8 cellular contexts compared by ENCODE assay signal in genomic region chr3:78919021-78919755, GRCh38.
A peak's percentile ranks its signal among the peaks of the same experiment; 100 is the strongest.
DNase-seq lines count a peak whose midpoint lies in the region; ATAC-seq and TF ChIP-seq lines count a peak whose summit lies in the region.

No MANE protein-coding gene starts in this region.

- no peak overlapping the region for H3K4ac ChIP-seq in H9 (ENCODE audit: low read depth, low read length)

- TF ChIP-seq CTCF in Calu3 (IDR thresholded peaks at IDR 0.05; ENCODE audit: unreplicated experiment) (no peak), H9 (conservative IDR thresholded peaks at IDR 0.05) (no peak), kidney epithelial cell (IDR thresholded peaks at IDR 0.05; ENCODE audit: insufficient read depth, low read length, poor library complexity, severe bottlenecking) (no peak), tibial artery (IDR thresholded peaks at IDR 0.05) (no peak), GM23338 (conservative IDR thresholded peaks at IDR 0.05; ENCODE audit: low read depth in 2 of 2) (no peak)

- H3K9me3 Mint-ChIP-seq in Calu3 (ENCODE audit: low read depth, unreplicated experiment) = no peaks in the 10 kb centered on the region
- H3K9me3 Mint-ChIP-seq in H9 = no peaks in the 10 kb centered on the region
- no peaks in the 10 kb centered on the region for H3K9me3 Mint-ChIP-seq in GM23338

- H2AFZ ChIP-seq in H9 (ENCODE audit: low read length) (no peak overlapping the region), GM23338 (no peak overlapping the region)

- H3K18ac ChIP-seq in H9 (ENCODE audit: insufficient read length, low read depth, low read length) = no peak overlapping the region

- peak overlapping the region; percentile 49 for H3K23ac ChIP-seq in H9 (ENCODE audit: insufficient read length, low read depth, low read length)

- no peak for ATAC-seq in GM23338

- intact Hi-C loops in Calu3 (cut with micrococcal nuclease; ENCODE audit: unreplicated experiment) = no loop called here
- intact Hi-C loops in tibial artery (cut with DNase I; ENCODE audit: low total_unique reads) = no loop called here

- no peaks in the 10 kb centered on the region for H3K27me3 ChIP-seq in H9 (ENCODE audit: insufficient read depth, low read length)
- H3K27me3 ChIP-seq in kidney epithelial cell (ENCODE audit: control insufficient read depth, insufficient read depth, low read length) = no peaks in the 10 kb centered on the region
- no peaks in the 10 kb centered on the region for H3K27me3 ChIP-seq in tibial artery
- H3K27me3 ChIP-seq in GM23338 (ENCODE audit: insufficient read depth) = no peaks in the 10 kb centered on the region

- H3K27ac ChIP-seq in H9 (ENCODE audit: insufficient read length, low read depth, low read length) = no peak overlapping the region
- H3K27ac ChIP-seq in tibial artery = no peak overlapping the region
- H3K27ac ChIP-seq in GM23338 (ENCODE audit: low read depth) = no peak overlapping the region

- H4K20me1 ChIP-seq in H9 (ENCODE audit: control insufficient read depth, insufficient read depth, insufficient read length) (no peaks in the 10 kb centered on the region), GM23338 (replicated peaks; ENCODE audit: insufficient read depth) (peaks cover 3% of the 10 kb centered on the region; the same call in 1 of the 2 replicates)

- no peak overlapping the region for H2BK20ac ChIP-seq in H9 (ENCODE audit: low read depth, low read length, poor library complexity, severe bottlenecking)

- H3K27ac Mint-ChIP-seq in Calu3 (ENCODE audit: unreplicated experiment) (peak overlapping the region; percentile 87), H9 (no peak overlapping the region), GM23338 (no peak overlapping the region)

- no peak overlapping the region for H3K4me2 ChIP-seq in H9 (ENCODE audit: insufficient read depth, insufficient read length, low read length)
- no peak overlapping the region for H3K4me2 ChIP-seq in GM23338

- H3K36me3 Mint-ChIP-seq in Calu3 (ENCODE audit: insufficient read depth, unreplicated experiment) (peaks cover 4% of the 10 kb centered on the region), H9 (ENCODE audit: insufficient read depth in 1 of 3, low read depth in 3 of 3) (no peaks in the 10 kb centered on the region; a peak in 1 of 7 replicates), GM23338 (ENCODE audit: low read depth) (no peaks in the 10 kb centered on the region)

- H3K4me1 ChIP-seq in H9 (ENCODE audit: insufficient read depth, low read length) (no peaks in the 10 kb centered on the region), tibial artery (peaks cover 0 to 19% (median 3%) of the 10 kb centered on the region in 4 donors), GM23338 (ENCODE audit: insufficient read depth) (no peaks in the 10 kb centered on the region)

- H3K4me1 Mint-ChIP-seq in Calu3 (ENCODE audit: low read depth, unreplicated experiment) (peaks cover 14% of the 10 kb centered on the region), H9 (no peaks in the 10 kb centered on the region), GM23338 (peaks cover 2% of the 10 kb centered on the region; the same call in 1 of the 3 replicates)

- no peaks in the 10 kb centered on the region for H3K27me3 Mint-ChIP-seq in Calu3 (ENCODE audit: unreplicated experiment)
- H3K27me3 Mint-ChIP-seq in H9 (ENCODE audit: low read depth) = no peaks in the 10 kb centered on the region
- H3K27me3 Mint-ChIP-seq in GM23338 (ENCODE audit: insufficient read depth, low read depth, poor library complexity) = no peaks in the 10 kb centered on the region

- no peaks in the 10 kb centered on the region for H3K9me2 ChIP-seq in GM23338 (ENCODE audit: insufficient read depth)

- no peak overlapping the region for H2BK5ac ChIP-seq in H9 (ENCODE audit: insufficient read length, low read length)

- no peak overlapping the region for H4K91ac ChIP-seq in H9 (ENCODE audit: insufficient read length, low read depth, low read length)

- WGBS in H9 (ENCODE audit: extremely low coverage, insufficient read length, low lambda C conversion rate) = no CpG with 5 or more reads among the region's 5 CpGs

- H3K14ac ChIP-seq in H9 (ENCODE audit: insufficient read depth, low read length) = no peak overlapping the region

- no peak overlapping the region for H4K8ac ChIP-seq in H9 (replicated peaks; ENCODE audit: insufficient read length, low read depth, low read length)

- H3K56ac ChIP-seq in H9 (ENCODE audit: insufficient read length, low read depth, low read length) = no peak overlapping the region

- H3K4me3 Mint-ChIP-seq in Calu3 (ENCODE audit: low read depth, unreplicated experiment) = no peak overlapping the region
- no peak overlapping the region for H3K4me3 Mint-ChIP-seq in H9
- H3K4me3 Mint-ChIP-seq in GM23338 = no peak overlapping the region

- H3T11ph ChIP-seq in H9 (ENCODE audit: low read length) = no peak overlapping the region

- H3K9me3 ChIP-seq in H9 (ENCODE audit: control insufficient read depth, low read depth, low read length) (no peaks in the 10 kb centered on the region), tibial artery (no peaks in the 10 kb centered on the region)

- DNase-seq in Calu3 = peak; percentile 1
- DNase-seq in H9 = no peak
- DNase-seq in RKO (ENCODE audit: low spot score) = peak; percentile 15
- peak; percentile 63 for DNase-seq in kidney epithelial cell (ENCODE audit: low read depth)
- no peak for DNase-seq in tibial artery
- DNase-seq in GM23338 (ENCODE audit: low spot score) = no peak
- DNase-seq in activated gamma-delta T cell treated with Interleukin-2 at 50 U/mL for 16 hours = no peak
- no peak for DNase-seq in NCI-H187 (lab: John Stamatoyannopoulos, UW)

- H3K79me2 ChIP-seq in H9 (ENCODE audit: insufficient read depth, low read length) (0 out of 2 replicates have a peak, but pooled peaks cover 2% of the 10 kb centered on the region), GM23338 (replicated peaks; ENCODE audit: insufficient read depth) (peaks cover 16% of the 10 kb centered on the region)

- H3K23me2 ChIP-seq in H9 (ENCODE audit: insufficient read length, low read depth, low read length, poor library complexity, severe bottlenecking) = no peaks in the 10 kb centered on the region

- CTCF ChIA-PET in Calu3 (lab: Charles Lee) = interaction anchor here (0.5 kb wide), 1 partner anchor 1593 kb away, joined by 3 read pairs; no protein-coding TSS in a partner anchor

- H3K36me3 ChIP-seq in kidney epithelial cell (ENCODE audit: control insufficient read depth, insufficient read depth, low read length) = no peaks in the 10 kb centered on the region
- H3K36me3 ChIP-seq in tibial artery = no peaks in the 10 kb centered on the region
- H3K36me3 ChIP-seq in GM23338 (ENCODE audit: insufficient read depth) = no peaks in the 10 kb centered on the region

- no peaks in the 10 kb centered on the region for H3F3A ChIP-seq in GM23338 (replicated peaks; ENCODE audit: low read depth)

- no peak overlapping the region for H2AK5ac ChIP-seq in H9 (ENCODE audit: insufficient read length, low read length)

- no TSS peak for BruUV-seq in Calu3 (replicated peaks; lab: Mats Ljungman, UMichigan)

- no peak overlapping the region for H4K5ac ChIP-seq in H9 (ENCODE audit: insufficient read length, low read depth, low read length)

- no peak overlapping the region for H2BK120ac ChIP-seq in H9 (ENCODE audit: low read depth, low read length, poor library complexity, severe bottlenecking)

- no peak overlapping the region for H2BK15ac ChIP-seq in H9 (ENCODE audit: low read depth, low read length)

- H2BK12ac ChIP-seq in H9 (ENCODE audit: insufficient read length, low read depth, low read length) = no peak overlapping the region

- no peaks in the 10 kb centered on the region for H3K79me1 ChIP-seq in H9 (ENCODE audit: insufficient read depth, low read depth, low read length, poor library complexity, severe bottlenecking)

- H3K9ac ChIP-seq in H9 (ENCODE audit: extremely low read depth, insufficient read length, low read length) = no peak overlapping the region

- no peak overlapping the region for H3K4me3 ChIP-seq in kidney epithelial cell (ENCODE audit: low read depth, low read length)
- H3K4me3 ChIP-seq in tibial artery = no peak overlapping the region
- H3K4me3 ChIP-seq in GM23338 = no peak overlapping the region

TF ChIP-seq in GM23338, 12 proteins besides CTCF, POLR2A, EP300 and RAD21 (continues in another document):
- TF ChIP-seq NANOG (IDR thresholded peaks at IDR 0.05; ENCODE audit: borderline replicate concordance) (no peak), POLR2AphosphoS5 (IDR thresholded peaks at IDR 0.05; ENCODE audit: low read depth) (no peak), EZH2 (IDR thresholded peaks at IDR 0.05; ENCODE audit: low read depth, unreplicated experiment) (no peak), REST (IDR thresholded peaks at IDR 0.05; ENCODE audit: unreplicated experiment) (no peak), ZNF331 (CRISPR knock-in tag; IDR thresholded peaks at IDR 0.05; ENCODE audit: low read depth) (no peak), JUNB (IDR thresholded peaks at IDR 0.05; ENCODE audit: unreplicated experiment) (no peak), EZH2phosphoT487 (IDR thresholded peaks at IDR 0.05; ENCODE audit: unreplicated experiment) (no peak)

Comparison
In these comparisons a context has a peak if more than half of its experiments do, and no peak if none do; other contexts are left out.
1. DNase-seq: peak in Calu3 (single experiment), RKO (single experiment) and kidney epithelial cell (single experiment); none in H9 (single experiment), tibial artery (0 of 2), GM23338 (single experiment), activated gamma-delta T cell treated with Interleukin-2 at 50 U/mL for 16 hours (single experiment) and NCI-H187 (0 of 2).